ENCODE assay signal across 1 cellular context in the genomic region with DNA sequence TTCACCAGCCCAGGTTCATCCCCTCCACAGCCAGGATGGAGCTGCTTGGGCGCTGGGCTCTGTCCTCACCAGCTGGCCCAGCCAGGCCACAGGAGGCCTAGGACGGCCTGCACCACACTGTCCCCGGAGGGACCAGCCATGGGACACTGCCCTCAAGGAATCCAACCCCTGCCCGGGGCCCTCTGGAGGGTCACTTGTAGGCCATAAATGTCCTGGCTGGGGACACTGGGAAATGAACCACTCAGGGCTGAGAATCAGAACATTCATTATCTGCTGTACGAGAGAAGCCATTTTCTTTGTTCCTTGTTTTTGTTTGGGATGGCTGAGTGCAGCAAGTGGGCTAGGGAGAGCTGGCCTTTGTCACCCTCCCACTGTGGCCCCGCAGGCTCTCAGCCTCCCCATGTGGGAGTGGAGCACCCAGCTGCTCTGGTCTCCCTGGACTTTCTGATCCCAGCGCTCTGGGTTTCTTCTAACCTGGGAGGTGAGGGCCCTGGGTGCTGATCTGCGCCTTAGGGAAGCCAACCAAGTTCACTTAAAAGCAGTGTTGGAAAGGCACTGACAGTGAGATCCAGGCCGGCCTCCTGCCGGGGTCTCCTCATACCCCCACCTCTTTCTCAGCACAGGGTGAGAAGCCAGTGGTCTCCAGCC.
TF ChIP-seq lines count a peak whose summit lies in the region.

No MANE protein-coding gene starts in this region.

TF ChIP-seq in HepG2, 621 proteins besides CTCF, POLR2A, EP300 and RAD21 (continued from another document and continues in another):
- TF ChIP-seq, protein P1, sequence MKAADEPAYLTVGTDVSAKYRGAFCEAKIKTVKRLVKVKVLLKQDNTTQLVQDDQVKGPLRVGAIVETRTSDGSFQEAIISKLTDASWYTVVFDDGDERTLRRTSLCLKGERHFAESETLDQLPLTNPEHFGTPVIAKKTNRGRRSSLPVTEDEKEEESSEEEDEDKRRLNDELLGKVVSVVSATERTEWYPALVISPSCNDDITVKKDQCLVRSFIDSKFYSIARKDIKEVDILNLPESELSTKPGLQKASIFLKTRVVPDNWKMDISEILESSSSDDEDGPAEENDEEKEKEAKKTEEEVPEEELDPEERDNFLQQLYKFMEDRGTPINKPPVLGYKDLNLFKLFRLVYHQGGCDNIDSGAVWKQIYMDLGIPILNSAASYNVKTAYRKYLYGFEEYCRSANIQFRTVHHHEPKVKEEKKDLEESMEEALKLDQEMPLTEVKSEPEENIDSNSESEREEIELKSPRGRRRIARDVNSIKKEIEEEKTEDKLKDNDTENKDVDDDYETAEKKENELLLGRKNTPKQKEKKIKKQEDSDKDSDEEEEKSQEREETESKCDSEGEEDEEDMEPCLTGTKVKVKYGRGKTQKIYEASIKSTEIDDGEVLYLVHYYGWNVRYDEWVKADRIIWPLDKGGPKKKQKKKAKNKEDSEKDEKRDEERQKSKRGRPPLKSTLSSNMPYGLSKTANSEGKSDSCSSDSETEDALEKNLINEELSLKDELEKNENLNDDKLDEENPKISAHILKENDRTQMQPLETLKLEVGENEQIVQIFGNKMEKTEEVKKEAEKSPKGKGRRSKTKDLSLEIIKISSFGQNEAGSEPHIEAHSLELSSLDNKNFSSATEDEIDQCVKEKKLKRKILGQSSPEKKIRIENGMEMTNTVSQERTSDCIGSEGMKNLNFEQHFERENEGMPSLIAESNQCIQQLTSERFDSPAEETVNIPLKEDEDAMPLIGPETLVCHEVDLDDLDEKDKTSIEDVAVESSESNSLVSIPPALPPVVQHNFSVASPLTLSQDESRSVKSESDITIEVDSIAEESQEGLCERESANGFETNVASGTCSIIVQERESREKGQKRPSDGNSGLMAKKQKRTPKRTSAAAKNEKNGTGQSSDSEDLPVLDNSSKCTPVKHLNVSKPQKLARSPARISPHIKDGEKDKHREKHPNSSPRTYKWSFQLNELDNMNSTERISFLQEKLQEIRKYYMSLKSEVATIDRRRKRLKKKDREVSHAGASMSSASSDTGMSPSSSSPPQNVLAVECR (CRISPR knock-in tag; IDR thresholded peaks at IDR 0.05; ENCODE audit: borderline replicate concordance): no peak
- TF ChIP-seq CBX1 (IDR thresholded peaks at IDR 0.05; ENCODE audit: low read depth) (peak; percentile 2), ZKSCAN8 (CRISPR knock-in tag; IDR thresholded peaks at IDR 0.05; ENCODE audit: borderline replicate concordance) (0 out of 2 replicates have a peak, but pooled peaks have one; percentile 17), ZNF768 (CRISPR knock-in tag; IDR thresholded peaks at IDR 0.05) (peak; percentile 49; the same call in 1 of the 2 replicates), AHR (CRISPR knock-in tag; IDR thresholded peaks at IDR 0.05) (no peak), WIZ (CRISPR knock-in tag; IDR thresholded peaks at IDR 0.05) (0 out of 2 replicates have a peak, but pooled peaks have one; percentile 64), SP1 (IDR thresholded peaks at IDR 0.05) (no peak), SP1 (CRISPR knock-in tag; IDR thresholded peaks at IDR 0.05) (0 out of 2 replicates have a peak, but pooled peaks have one; percentile 11), SALL1 (CRISPR knock-in tag; IDR thresholded peaks at IDR 0.05) (peak; percentile 17; the same call in 1 of the 2 replicates), ZNF441 (CRISPR knock-in tag; IDR thresholded peaks at IDR 0.05; ENCODE audit: borderline replicate concordance) (0 out of 2 replicates have a peak, but pooled peaks have one; percentile 20), RNF2 (conservative IDR thresholded peaks at IDR 0.05; ENCODE audit: low read depth) (no peak), HES4 (CRISPR knock-in tag; IDR thresholded peaks at IDR 0.05; ENCODE audit: borderline replicate concordance) (0 out of 2 replicates have a peak, but pooled peaks have one; percentile 56), FOSL2 (CRISPR knock-in tag; IDR thresholded peaks at IDR 0.05) (no peak), LCORL (IDR thresholded peaks at IDR 0.05) (0 out of 2 replicates have a peak, but pooled peaks have one; percentile 6), LCORL (CRISPR knock-in tag; IDR thresholded peaks at IDR 0.05) (no peak; the same call in 1 of the 2 replicates), ZNF557 (CRISPR knock-in tag; IDR thresholded peaks at IDR 0.05) (no peak), ZFP41 (CRISPR knock-in tag; IDR thresholded peaks at IDR 0.05; ENCODE audit: borderline replicate concordance) (0 out of 2 replicates have a peak, but pooled peaks have one; percentile 43), ZNF772 (CRISPR knock-in tag; IDR thresholded peaks at IDR 0.05) (peak; percentile 23; the same call in 1 of the 2 replicates), ZNF674 (CRISPR knock-in tag; IDR thresholded peaks at IDR 0.05; ENCODE audit: low read depth) (no peak), ZNF556 (CRISPR knock-in tag; IDR thresholded peaks at IDR 0.05; ENCODE audit: borderline replicate concordance) (no peak), ZFYVE20 (CRISPR knock-in tag; IDR thresholded peaks at IDR 0.05; ENCODE audit: borderline replicate concordance, low read depth) (0 out of 2 replicates have a peak, but pooled peaks have one; percentile 6), U2AF1 (optimal IDR thresholded peaks at IDR 0.05; ENCODE audit: low read depth, low read length) (no peak), RFX5 (IDR thresholded peaks at IDR 0.05; ENCODE audit: low read depth, low read length) (no peak), MXD4 (CRISPR knock-in tag; IDR thresholded peaks at IDR 0.05) (peak; percentile 37; the same call in 1 of the 2 replicates), ZNF572 (CRISPR knock-in tag; IDR thresholded peaks at IDR 0.05) (0 out of 2 replicates have a peak, but pooled peaks have one; percentile 44), ZNF232 (CRISPR knock-in tag; IDR thresholded peaks at IDR 0.05; ENCODE audit: borderline replicate concordance) (0 out of 2 replicates have a peak, but pooled peaks have one; percentile 17), ZNF225 (CRISPR knock-in tag; IDR thresholded peaks at IDR 0.05) (0 out of 2 replicates have a peak, but pooled peaks have one; percentile 52), ZNF234 (CRISPR knock-in tag; conservative IDR thresholded peaks at IDR 0.05) (peak; percentile 72; the same call in 1 of the 2 replicates), ZNF607 (CRISPR knock-in tag; IDR thresholded peaks at IDR 0.05; ENCODE audit: borderline replicate concordance) (0 out of 2 replicates have a peak, but pooled peaks have one; percentile 45), PHF8 (CRISPR knock-in tag; IDR thresholded peaks at IDR 0.05) (peak; percentile 46; the same call in 1 of the 2 replicates), MYC (CRISPR knock-in tag; IDR thresholded peaks at IDR 0.05; ENCODE audit: borderline replicate concordance) (peak; percentile 33; the same call in 1 of the 2 replicates), ZNF83 (CRISPR knock-in tag; IDR thresholded peaks at IDR 0.05; ENCODE audit: borderline replicate concordance) (no peak), PHF21A (CRISPR knock-in tag; IDR thresholded peaks at IDR 0.05) (0 out of 2 replicates have a peak, but pooled peaks have one; percentile 16)
- TF ChIP-seq, protein P2, sequence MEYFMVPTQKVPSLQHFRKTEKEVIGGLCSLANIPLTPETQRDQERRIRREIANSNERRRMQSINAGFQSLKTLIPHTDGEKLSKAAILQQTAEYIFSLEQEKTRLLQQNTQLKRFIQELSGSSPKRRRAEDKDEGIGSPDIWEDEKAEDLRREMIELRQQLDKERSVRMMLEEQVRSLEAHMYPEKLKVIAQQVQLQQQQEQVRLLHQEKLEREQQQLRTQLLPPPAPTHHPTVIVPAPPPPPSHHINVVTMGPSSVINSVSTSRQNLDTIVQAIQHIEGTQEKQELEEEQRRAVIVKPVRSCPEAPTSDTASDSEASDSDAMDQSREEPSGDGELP (IDR thresholded peaks at IDR 0.05; ENCODE audit: borderline replicate concordance, low read depth): peak; percentile 47
- TF ChIP-seq, protein P3, sequence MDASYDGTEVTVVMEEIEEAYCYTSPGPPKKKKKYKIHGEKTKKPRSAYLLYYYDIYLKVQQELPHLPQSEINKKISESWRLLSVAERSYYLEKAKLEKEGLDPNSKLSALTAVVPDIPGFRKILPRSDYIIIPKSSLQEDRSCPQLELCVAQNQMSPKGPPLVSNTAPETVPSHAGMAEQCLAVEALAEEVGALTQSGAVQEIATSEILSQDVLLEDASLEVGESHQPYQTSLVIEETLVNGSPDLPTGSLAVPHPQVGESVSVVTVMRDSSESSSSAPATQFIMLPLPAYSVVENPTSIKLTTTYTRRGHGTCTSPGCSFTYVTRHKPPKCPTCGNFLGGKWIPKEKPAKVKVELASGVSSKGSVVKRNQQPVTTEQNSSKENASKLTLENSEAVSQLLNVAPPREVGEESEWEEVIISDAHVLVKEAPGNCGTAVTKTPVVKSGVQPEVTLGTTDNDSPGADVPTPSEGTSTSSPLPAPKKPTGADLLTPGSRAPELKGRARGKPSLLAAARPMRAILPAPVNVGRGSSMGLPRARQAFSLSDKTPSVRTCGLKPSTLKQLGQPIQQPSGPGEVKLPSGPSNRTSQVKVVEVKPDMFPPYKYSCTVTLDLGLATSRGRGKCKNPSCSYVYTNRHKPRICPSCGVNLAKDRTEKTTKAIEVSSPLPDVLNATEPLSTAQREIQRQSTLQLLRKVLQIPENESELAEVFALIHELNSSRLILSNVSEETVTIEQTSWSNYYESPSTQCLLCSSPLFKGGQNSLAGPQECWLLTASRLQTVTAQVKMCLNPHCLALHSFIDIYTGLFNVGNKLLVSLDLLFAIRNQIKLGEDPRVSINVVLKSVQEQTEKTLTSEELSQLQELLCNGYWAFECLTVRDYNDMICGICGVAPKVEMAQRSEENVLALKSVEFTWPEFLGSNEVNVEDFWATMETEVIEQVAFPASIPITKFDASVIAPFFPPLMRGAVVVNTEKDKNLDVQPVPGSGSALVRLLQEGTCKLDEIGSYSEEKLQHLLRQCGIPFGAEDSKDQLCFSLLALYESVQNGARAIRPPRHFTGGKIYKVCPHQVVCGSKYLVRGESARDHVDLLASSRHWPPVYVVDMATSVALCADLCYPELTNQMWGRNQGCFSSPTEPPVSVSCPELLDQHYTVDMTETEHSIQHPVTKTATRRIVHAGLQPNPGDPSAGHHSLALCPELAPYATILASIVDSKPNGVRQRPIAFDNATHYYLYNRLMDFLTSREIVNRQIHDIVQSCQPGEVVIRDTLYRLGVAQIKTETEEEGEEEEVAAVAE (CRISPR knock-in tag; IDR thresholded peaks at IDR 0.05; ENCODE audit: borderline replicate concordance): no peak
- TF ChIP-seq, protein P4, sequence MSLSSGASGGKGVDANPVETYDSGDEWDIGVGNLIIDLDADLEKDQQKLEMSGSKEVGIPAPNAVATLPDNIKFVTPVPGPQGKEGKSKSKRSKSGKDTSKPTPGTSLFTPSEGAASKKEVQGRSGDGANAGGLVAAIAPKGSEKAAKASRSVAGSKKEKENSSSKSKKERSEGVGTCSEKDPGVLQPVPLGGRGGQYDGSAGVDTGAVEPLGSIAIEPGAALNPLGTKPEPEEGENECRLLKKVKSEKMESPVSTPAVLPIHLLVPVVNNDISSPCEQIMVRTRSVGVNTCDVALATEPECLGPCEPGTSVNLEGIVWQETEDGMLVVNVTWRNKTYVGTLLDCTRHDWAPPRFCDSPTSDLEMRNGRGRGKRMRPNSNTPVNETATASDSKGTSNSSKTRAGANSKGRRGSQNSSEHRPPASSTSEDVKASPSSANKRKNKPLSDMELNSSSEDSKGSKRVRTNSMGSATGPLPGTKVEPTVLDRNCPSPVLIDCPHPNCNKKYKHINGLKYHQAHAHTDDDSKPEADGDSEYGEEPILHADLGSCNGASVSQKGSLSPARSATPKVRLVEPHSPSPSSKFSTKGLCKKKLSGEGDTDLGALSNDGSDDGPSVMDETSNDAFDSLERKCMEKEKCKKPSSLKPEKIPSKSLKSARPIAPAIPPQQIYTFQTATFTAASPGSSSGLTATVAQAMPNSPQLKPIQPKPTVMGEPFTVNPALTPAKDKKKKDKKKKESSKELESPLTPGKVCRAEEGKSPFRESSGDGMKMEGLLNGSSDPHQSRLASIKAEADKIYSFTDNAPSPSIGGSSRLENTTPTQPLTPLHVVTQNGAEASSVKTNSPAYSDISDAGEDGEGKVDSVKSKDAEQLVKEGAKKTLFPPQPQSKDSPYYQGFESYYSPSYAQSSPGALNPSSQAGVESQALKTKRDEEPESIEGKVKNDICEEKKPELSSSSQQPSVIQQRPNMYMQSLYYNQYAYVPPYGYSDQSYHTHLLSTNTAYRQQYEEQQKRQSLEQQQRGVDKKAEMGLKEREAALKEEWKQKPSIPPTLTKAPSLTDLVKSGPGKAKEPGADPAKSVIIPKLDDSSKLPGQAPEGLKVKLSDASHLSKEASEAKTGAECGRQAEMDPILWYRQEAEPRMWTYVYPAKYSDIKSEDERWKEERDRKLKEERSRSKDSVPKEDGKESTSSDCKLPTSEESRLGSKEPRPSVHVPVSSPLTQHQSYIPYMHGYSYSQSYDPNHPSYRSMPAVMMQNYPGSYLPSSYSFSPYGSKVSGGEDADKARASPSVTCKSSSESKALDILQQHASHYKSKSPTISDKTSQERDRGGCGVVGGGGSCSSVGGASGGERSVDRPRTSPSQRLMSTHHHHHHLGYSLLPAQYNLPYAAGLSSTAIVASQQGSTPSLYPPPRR (CRISPR knock-in tag; IDR thresholded peaks at IDR 0.05; ENCODE audit: borderline replicate concordance): no peak
- TF ChIP-seq, protein P5, sequence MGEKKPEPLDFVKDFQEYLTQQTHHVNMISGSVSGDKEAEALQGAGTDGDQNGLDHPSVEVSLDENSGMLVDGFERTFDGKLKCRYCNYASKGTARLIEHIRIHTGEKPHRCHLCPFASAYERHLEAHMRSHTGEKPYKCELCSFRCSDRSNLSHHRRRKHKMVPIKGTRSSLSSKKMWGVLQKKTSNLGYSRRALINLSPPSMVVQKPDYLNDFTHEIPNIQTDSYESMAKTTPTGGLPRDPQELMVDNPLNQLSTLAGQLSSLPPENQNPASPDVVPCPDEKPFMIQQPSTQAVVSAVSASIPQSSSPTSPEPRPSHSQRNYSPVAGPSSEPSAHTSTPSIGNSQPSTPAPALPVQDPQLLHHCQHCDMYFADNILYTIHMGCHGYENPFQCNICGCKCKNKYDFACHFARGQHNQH (CRISPR knock-in tag; IDR thresholded peaks at IDR 0.05): no peak
- TF ChIP-seq, protein P6, sequence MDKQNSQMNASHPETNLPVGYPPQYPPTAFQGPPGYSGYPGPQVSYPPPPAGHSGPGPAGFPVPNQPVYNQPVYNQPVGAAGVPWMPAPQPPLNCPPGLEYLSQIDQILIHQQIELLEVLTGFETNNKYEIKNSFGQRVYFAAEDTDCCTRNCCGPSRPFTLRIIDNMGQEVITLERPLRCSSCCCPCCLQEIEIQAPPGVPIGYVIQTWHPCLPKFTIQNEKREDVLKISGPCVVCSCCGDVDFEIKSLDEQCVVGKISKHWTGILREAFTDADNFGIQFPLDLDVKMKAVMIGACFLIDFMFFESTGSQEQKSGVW (CRISPR knock-in tag; IDR thresholded peaks at IDR 0.05; ENCODE audit: borderline replicate concordance): no peak
- TF ChIP-seq, protein P7, sequence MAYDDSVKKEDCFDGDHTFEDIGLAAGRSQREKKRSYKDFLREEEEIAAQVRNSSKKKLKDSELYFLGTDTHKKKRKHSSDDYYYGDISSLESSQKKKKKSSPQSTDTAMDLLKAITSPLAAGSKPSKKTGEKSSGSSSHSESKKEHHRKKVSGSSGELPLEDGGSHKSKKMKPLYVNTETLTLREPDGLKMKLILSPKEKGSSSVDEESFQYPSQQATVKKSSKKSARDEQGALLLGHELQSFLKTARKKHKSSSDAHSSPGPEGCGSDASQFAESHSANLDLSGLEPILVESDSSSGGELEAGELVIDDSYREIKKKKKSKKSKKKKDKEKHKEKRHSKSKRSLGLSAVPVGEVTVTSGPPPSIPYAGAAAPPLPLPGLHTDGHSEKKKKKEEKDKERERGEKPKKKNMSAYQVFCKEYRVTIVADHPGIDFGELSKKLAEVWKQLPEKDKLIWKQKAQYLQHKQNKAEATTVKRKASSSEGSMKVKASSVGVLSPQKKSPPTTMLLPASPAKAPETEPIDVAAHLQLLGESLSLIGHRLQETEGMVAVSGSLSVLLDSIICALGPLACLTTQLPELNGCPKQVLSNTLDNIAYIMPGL (CRISPR knock-in tag; IDR thresholded peaks at IDR 0.05; ENCODE audit: borderline replicate concordance in 1 of 2, low read depth in 1 of 2): 0 out of 4 replicates have a peak, but pooled peaks of 1 of the 2 experiments have one; percentile 37
